Comparison of ENCODE assay signal across 11 cellular contexts in genomic region chr3:30199855-30200254, GRCh38.
DNase-seq lines count a peak whose midpoint lies in the region; ATAC-seq, FAIRE-seq and TF ChIP-seq lines count a peak whose summit lies in the region.
"Had no signal": no experiment of that assay in that cellular context is flagged by ENCODE, and none has a peak within 500 bp of the region (broad histone marks: within the 10 kb centered on the region; RNA-seq: fewer than 3 reads in every experiment).

No MANE protein-coding gene starts in this region.

- intact Hi-C loops in IMR-90 (cut with micrococcal nuclease) = loop anchor here (1.0 to 5.0 kb wide), 7 partner anchors 87 to 918 kb away; partner anchors contain the start of genes RBMS3 and TGFBR2

- no peak overlapping the region for H3K4me2 ChIP-seq in IMR-90 (ENCODE audit: low read depth, low read length)
- no peak overlapping the region for H3K4me2 ChIP-seq in mesenchymal stem cell (ENCODE audit: low read length, poor library complexity, severe bottlenecking)

- peak overlapping the region; percentile 47; the same call in 1 of the 2 replicates for H3K18ac ChIP-seq in IMR-90 (ENCODE audit: low read depth, low read length)
- no peak overlapping the region for H3K18ac ChIP-seq in mesenchymal stem cell (ENCODE audit: low read depth in 1 of 2, low read length in 2 of 2)

- dilution Hi-C loops in IMR-90 (cut with HindIII; ENCODE audit: low sequenced_read_pairs, unreplicated experiment) = no loop called here

- in situ Hi-C loops in IMR-90 (cut with MboI; ENCODE audit: low sequenced_read_pairs) = loop anchor here (5.0 to 10.0 kb wide), 2 partner anchors 88 to 165 kb away; no protein-coding TSS in a partner anchor
- in situ Hi-C loops in astrocyte of the spinal cord (cut with HindIII; ENCODE audit: low sequenced_read_pairs) = no loop called here

- H3K4me1 ChIP-seq in IMR-90 (ENCODE audit: control insufficient read depth, insufficient read depth, low read length) (peaks cover 6% of the 10 kb centered on the region), mesenchymal stem cell (ENCODE audit: control insufficient read depth, insufficient read depth, low read depth, low read length) (no peaks in the 10 kb centered on the region)
- H3K4me1 ChIP-seq: Peyer's patch had no signal

- no peak overlapping the region for H4K5ac ChIP-seq in IMR-90 (ENCODE audit: low read depth, low read length)

- H3K4ac ChIP-seq in IMR-90 (ENCODE audit: low read depth, low read length) (peak overlapping the region; percentile 47; the same call in 1 of the 2 replicates), mesenchymal stem cell (ENCODE audit: low read depth in 1 of 2, low read length in 2 of 2) (no peak overlapping the region)

- DNase-seq in IMR-90 (no peak), astrocyte of the spinal cord (ENCODE audit: low read depth, low spot score) (peak; percentile 55), mesenchymal stem cell (no peak), stromal cell of bone marrow (ENCODE audit: low read depth) (peak; percentile 49), NCI-H1092 (lab: John Stamatoyannopoulos, UW) (no peak), SKM-1 (lab: John Stamatoyannopoulos, UW; ENCODE audit: unreplicated experiment) (no peak), H54 (ENCODE audit: insufficient read length, low spot score) (no peak)
- DNase-seq: DMS153 had no signal

- H4K91ac ChIP-seq in IMR-90 (ENCODE audit: insufficient read depth, low read depth, low read length) = 0 out of 2 replicates have a peak overlapping the region, but pooled peaks have one; percentile 52
- H4K91ac ChIP-seq in mesenchymal stem cell (ENCODE audit: low read length) = peak overlapping the region; percentile 27

- H3K56ac ChIP-seq in IMR-90 (ENCODE audit: extremely low read depth, insufficient read depth, low read length) = no peak overlapping the region

- no peaks in the 10 kb centered on the region for H4K20me1 ChIP-seq in IMR-90 (ENCODE audit: insufficient read depth, low read length)

- no peak overlapping the region for H4K8ac ChIP-seq in IMR-90 (ENCODE audit: low read depth in 2 of 2, low read length in 2 of 2)
- H4K8ac ChIP-seq in mesenchymal stem cell (ENCODE audit: low read length) = no peak overlapping the region

- ATAC-seq in IMR-90 (ENCODE audit: low read depth) = no peak

- CTCF ChIA-PET in IMR-90 (lab: Yijun Ruan, JAX) = interaction anchor here (0.6 to 1.1 kb wide), 6 partner anchors 27 to 493 kb away, joined by 3 to 5 read pairs (median 3); no protein-coding TSS in a partner anchor

- H3K27ac ChIP-seq in IMR-90 (ENCODE audit: insufficient read depth, low read length) (no peak overlapping the region), mesenchymal stem cell (ENCODE audit: low read length, poor library complexity, severe bottlenecking) (no peak overlapping the region)
- H3K27ac ChIP-seq: C4-2B, Peyer's patch had no signal

- H2BK120ac ChIP-seq in IMR-90 (ENCODE audit: low read depth, low read length) = peak overlapping the region; percentile 32; the same call in 1 of the 2 replicates
- peak overlapping the region; percentile 2 for H2BK120ac ChIP-seq in mesenchymal stem cell (ENCODE audit: low read depth, low read length)

- whole genome bisulfite sequencing in IMR-90 (ENCODE audit: extremely low coverage in 2 of 2, insufficient read length in 1 of 2), 2 experiments = no CpG with 5 or more reads among the region's 3 CpGs
- WGBS in mesenchymal stem cell = 89% methylated on average over 2 of the region's 3 CpGs

- H3K14ac ChIP-seq in IMR-90 (replicated peaks; ENCODE audit: low read depth, low read length) (no peak overlapping the region), mesenchymal stem cell (ENCODE audit: low read length in 2 of 2) (no peak overlapping the region)

- H3K9ac ChIP-seq in IMR-90 (ENCODE audit: low read depth, low read length) (no peak overlapping the region), mesenchymal stem cell (ENCODE audit: low read length) (peak overlapping the region; percentile 81)

- TF ChIP-seq RAD21 in IMR-90 (IDR thresholded peaks at IDR 0.05; ENCODE audit: low read length) = no peak

- peak overlapping the region; percentile 33; the same call in 1 of the 2 replicates for H2BK20ac ChIP-seq in IMR-90 (ENCODE audit: low read depth, low read length)

- H3K4me3 ChIP-seq in IMR-90 (ENCODE audit: insufficient read depth, low read depth, low read length) = no peak overlapping the region
- H3K4me3 ChIP-seq in astrocyte of the spinal cord (ENCODE audit: low read depth, low read length) = no peak overlapping the region
- H3K4me3 ChIP-seq in mesenchymal stem cell (ENCODE audit: insufficient read depth in 1 of 2, low read depth in 1 of 2, low read length in 2 of 2) = no peak overlapping the region
- H3K4me3 ChIP-seq: Peyer's patch had no signal

- H3K79me1 ChIP-seq in IMR-90 (ENCODE audit: low read depth in 1 of 2, low read length in 2 of 2) (no peaks in the 10 kb centered on the region), mesenchymal stem cell (replicated peaks; ENCODE audit: low read length, poor library complexity, severe bottlenecking) (no peaks in the 10 kb centered on the region)

- BruUV-seq in IMR-90 (replicated peaks; lab: Mats Ljungman, UMichigan) = no TSS peak

- peak overlapping the region; percentile 87 for H2AK5ac ChIP-seq in IMR-90 (ENCODE audit: low read depth, low read length)
- no peak overlapping the region for H2AK5ac ChIP-seq in mesenchymal stem cell (ENCODE audit: low read length, severe bottlenecking)

- peaks cover 2% of the 10 kb centered on the region; the same call in 1 of the 2 replicates for H3K9me1 ChIP-seq in IMR-90 (ENCODE audit: insufficient read depth, low read length)

- no peaks in the 10 kb centered on the region for H3K9me3 ChIP-seq in IMR-90 (ENCODE audit: control insufficient read depth, insufficient read depth, low read length)
- H3K9me3 ChIP-seq in mesenchymal stem cell (ENCODE audit: control insufficient read depth, low read length) = no peaks in the 10 kb centered on the region
- H3K9me3 ChIP-seq: Peyer's patch had no signal

- TF ChIP-seq POLR2A in IMR-90 (IDR thresholded peaks at IDR 0.05; ENCODE audit: low read depth, low read length) = no peak
- no peak for TF ChIP-seq POLR2A in H54 (IDR thresholded peaks at IDR 0.05; ENCODE audit: low read depth, low read length)

- H3K27me3 ChIP-seq in IMR-90 (ENCODE audit: control insufficient read depth, insufficient read depth, low read length) = no peaks in the 10 kb centered on the region
- no peaks in the 10 kb centered on the region for H3K27me3 ChIP-seq in mesenchymal stem cell (ENCODE audit: control insufficient read depth in 1 of 2, insufficient read depth in 1 of 2, low read length in 2 of 2)
- H3K27me3 ChIP-seq: Peyer's patch had no signal

- no peak overlapping the region for H3K23ac ChIP-seq in IMR-90 (ENCODE audit: low read depth, low read length)
- H3K23ac ChIP-seq in mesenchymal stem cell (ENCODE audit: low read length in 2 of 2) = no peak overlapping the region

- H2BK15ac ChIP-seq in IMR-90 (ENCODE audit: low read depth, low read length) (peak overlapping the region; percentile 53; the same call in 1 of the 3 replicates), mesenchymal stem cell (ENCODE audit: low read depth, poor library complexity, severe bottlenecking) (no peak overlapping the region)

- no peak overlapping the region for H2BK5ac ChIP-seq in IMR-90 (ENCODE audit: low read depth, low read length, poor library complexity, severe bottlenecking)
- H2BK5ac ChIP-seq in mesenchymal stem cell (ENCODE audit: low read depth, low read length, poor library complexity, severe bottlenecking) = no peak overlapping the region

- no peak for TF ChIP-seq CTCF in IMR-90 (conservative IDR thresholded peaks at IDR 0.05; ENCODE audit: low read depth, low read length)
- TF ChIP-seq CTCF in astrocyte of the spinal cord (IDR thresholded peaks at IDR 0.05; ENCODE audit: low read depth, low read length) = no peak

- H3K36me3 ChIP-seq in IMR-90 (ENCODE audit: control insufficient read depth, insufficient read depth, low read length) (no peaks in the 10 kb centered on the region), mesenchymal stem cell (ENCODE audit: control insufficient read depth in 1 of 2, insufficient read depth in 2 of 2, low read depth in 1 of 2, low read length in 2 of 2) (no peaks in the 10 kb centered on the region)
- H3K36me3 ChIP-seq: Peyer's patch had no signal

- FAIRE-seq in H54 (lab: Jason Lieb, UNC) = no peak
- FAIRE-seq: HepG2 had no signal

- no peak overlapping the region for H2BK12ac ChIP-seq in mesenchymal stem cell (ENCODE audit: low read length in 2 of 2)

- H2AK9ac ChIP-seq in IMR-90 (replicated peaks; ENCODE audit: low read depth, low read length, poor library complexity) = no peak overlapping the region

- POLR2A ChIA-PET in IMR-90 (lab: Charles Lee; ENCODE audit: unreplicated experiment) = no interaction called here

- no peak overlapping the region for H2AFZ ChIP-seq in IMR-90 (replicated peaks; ENCODE audit: low read length, poor library complexity)
- H2AFZ ChIP-seq in mesenchymal stem cell (ENCODE audit: low read depth, low read length) = no peak overlapping the region

TF ChIP-seq in IMR-90, 13 proteins besides CTCF, POLR2A, EP300 and RAD21 (continues in another document):
- no peak for TF ChIP-seq RCOR1 (IDR thresholded peaks at IDR 0.05; ENCODE audit: insufficient replicate concordance, low read length)
- TF ChIP-seq MXI1 (IDR thresholded peaks at IDR 0.05; ENCODE audit: borderline replicate concordance, low read depth, low read length) = no peak
- no peak for TF ChIP-seq FOS (IDR thresholded peaks at IDR 0.05; ENCODE audit: low read depth, low read length)
- no peak for TF ChIP-seq MAFK (IDR thresholded peaks at IDR 0.05; ENCODE audit: low read depth, low read length)
- no peak for TF ChIP-seq BHLHE40 (IDR thresholded peaks at IDR 0.05; ENCODE audit: low read depth, low read length)
- TF ChIP-seq, protein P1, sequence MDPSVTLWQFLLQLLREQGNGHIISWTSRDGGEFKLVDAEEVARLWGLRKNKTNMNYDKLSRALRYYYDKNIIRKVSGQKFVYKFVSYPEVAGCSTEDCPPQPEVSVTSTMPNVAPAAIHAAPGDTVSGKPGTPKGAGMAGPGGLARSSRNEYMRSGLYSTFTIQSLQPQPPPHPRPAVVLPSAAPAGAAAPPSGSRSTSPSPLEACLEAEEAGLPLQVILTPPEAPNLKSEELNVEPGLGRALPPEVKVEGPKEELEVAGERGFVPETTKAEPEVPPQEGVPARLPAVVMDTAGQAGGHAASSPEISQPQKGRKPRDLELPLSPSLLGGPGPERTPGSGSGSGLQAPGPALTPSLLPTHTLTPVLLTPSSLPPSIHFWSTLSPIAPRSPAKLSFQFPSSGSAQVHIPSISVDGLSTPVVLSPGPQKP (IDR thresholded peaks at IDR 0.05; ENCODE audit: borderline replicate concordance, low read depth, low read length) = no peak
- TF ChIP-seq CHD1 (IDR thresholded peaks at IDR 0.05; ENCODE audit: low read depth, low read length) = no peak
- no peak for TF ChIP-seq MAZ (IDR thresholded peaks at IDR 0.05; ENCODE audit: borderline replicate concordance, low read depth, low read length)
- no peak for TF ChIP-seq SMC3 (IDR thresholded peaks at IDR 0.05; ENCODE audit: low read depth, low read length)

Comparison
In these comparisons a context has a peak if more than half of its experiments do, and no peak if none do; other contexts are left out.
1. DNase-seq: peak in astrocyte of the spinal cord (single experiment) and stromal cell of bone marrow (single experiment); none in IMR-90 (single experiment), mesenchymal stem cell (single experiment), NCI-H1092 (single experiment), SKM-1 (single experiment) and H54 (single experiment).